Comparison of ENCODE assay signal across 21 cellular contexts in genomic region chr11:18696638-18697225, GRCh38. TPM values are rescaled to one million over a fixed set of nuclear protein-coding genes. Genes with fewer than 3 reads are reported as not detected.
DNase-seq lines count a peak whose midpoint lies in the region; ATAC-seq, FAIRE-seq and TF ChIP-seq lines count a peak whose summit lies in the region.
"Had no signal": no experiment of that assay in that cellular context is flagged by ENCODE, and none has a peak within 500 bp of the region (broad histone marks: within the 10 kb centered on the region; RNA-seq: fewer than 3 reads in every experiment).

No MANE protein-coding gene starts in this region.

- H3K9me3 ChIP-seq in CD4-positive, CD25-positive, alpha-beta regulatory T cell (ENCODE audit: control insufficient read depth in 2 of 2, low read length in 2 of 2), result no peaks in the 10 kb centered on the region
- no peaks in the 10 kb centered on the region for H3K9me3 ChIP-seq in naive thymus-derived CD4-positive, alpha-beta T cell (ENCODE audit: control insufficient read depth in 2 of 3, low read length in 3 of 3)
- H3K9me3 ChIP-seq: breast epithelium had no signal

- no peaks in the 10 kb centered on the region for H3K27me3 ChIP-seq in CD4-positive, CD25-positive, alpha-beta regulatory T cell (ENCODE audit: control insufficient read depth, insufficient read depth, low read length)
- H3K27me3 ChIP-seq in bronchial epithelial cell (ENCODE audit: control insufficient read depth, insufficient read depth, low read length), result no peaks in the 10 kb centered on the region
- H3K27me3 ChIP-seq in naive thymus-derived CD4-positive, alpha-beta T cell (ENCODE audit: control insufficient read depth in 2 of 2, insufficient read depth in 2 of 2, low read length in 2 of 2), result no peaks in the 10 kb centered on the region
- H3K27me3 ChIP-seq: breast epithelium had no signal

- no peak for DNase-seq in CD4-positive, CD25-positive, alpha-beta regulatory T cell
- DNase-seq in HS-5 (ENCODE audit: low read depth) (peak; percentile 18), bronchial epithelial cell (ENCODE audit: low read depth) (peak; percentile 37), nucleus accumbens (lab: John Stamatoyannopoulos, UW) (no peak), NCI-H1436 (lab: John Stamatoyannopoulos, UW) (no peak)
- DNase-seq in naive thymus-derived CD4-positive, alpha-beta T cell, result no peak
- DNase-seq in NK-92 treated with Interleukin-12 subunit alpha and Interleukin-12 subunit beta, amount 100 ng/mL, for 24 hours (lab: John Stamatoyannopoulos, UW), result no peak
- DNase-seq: activated B cell treated with CpG ODN at 0.5 μM for 24 hours; activated effector memory CD4-positive, alpha-beta T cell treated with anti-CD3 and anti-CD28 coated beads, Interleukin-2, amount 50 U/mL, for 16 hours; CD8-positive, alpha-beta T cell; effector CD4-positive, alpha-beta T cell; Karpas-422; midbrain; NCI-H1694; NCI-H524; stimulated activated naive CD8-positive, alpha-beta T cell treated with anti-CD3 and anti-CD28 coated beads, Interleukin-15, amount 100 ng/mL, for 72 hours; T-cell had no signal

- intact Hi-C loops in naive thymus-derived CD4-positive, alpha-beta T cell (cut with micrococcal nuclease), result loop anchor here (5.0 to 10.0 kb wide), 2 partner anchors 44 to 682 kb away; partner anchors contain the start of gene SERGEF (in 1 of the 2)

- peaks cover 0 to 16% (median 5%) of the 10 kb centered on the region in 4 donors for H3K4me1 Mint-ChIP-seq in CD4-positive, CD25-positive, alpha-beta regulatory T cell
- peaks cover 19 to 23% (median 20%) of the 10 kb centered on the region in 7 donors for H3K4me1 Mint-ChIP-seq in naive thymus-derived CD4-positive, alpha-beta T cell

- peaks cover 8% of the 10 kb centered on the region for H3K4me1 ChIP-seq in CD4-positive, CD25-positive, alpha-beta regulatory T cell (ENCODE audit: control insufficient read depth, insufficient read depth, low read length, poor library complexity, severe bottlenecking)
- H3K4me1 ChIP-seq in naive thymus-derived CD4-positive, alpha-beta T cell (ENCODE audit: control insufficient read depth in 2 of 2, insufficient read depth in 2 of 2, low read length in 2 of 2), result peaks cover 6% of the 10 kb centered on the region in 2 donors

- peak overlapping the region in 3 of 4 donors; percentile 27 to 39 (median 39) for H3K4me3 Mint-ChIP-seq in CD4-positive, CD25-positive, alpha-beta regulatory T cell
- H3K4me3 Mint-ChIP-seq in naive thymus-derived CD4-positive, alpha-beta T cell, result peak overlapping the region in 2 of 10 donors; percentile 5 to 63
- H3K4me3 Mint-ChIP-seq: CD8-positive, alpha-beta T cell; stimulated activated naive CD8-positive, alpha-beta T cell treated with anti-CD3 and anti-CD28 coated beads, Interleukin-15, amount 100 ng/mL, for 72 hours; T-cell had no signal

- H3K9me3 Mint-ChIP-seq in CD4-positive, CD25-positive, alpha-beta regulatory T cell, result peaks cover 0 to 1% (median 0%) of the 10 kb centered on the region in 7 donors
- H3K9me3 Mint-ChIP-seq in naive thymus-derived CD4-positive, alpha-beta T cell, result no peaks in the 10 kb centered on the region
- H3K9me3 Mint-ChIP-seq: activated B cell treated with CpG ODN at 0.5 μM for 24 hours; CD8-positive, alpha-beta T cell; stimulated activated naive CD8-positive, alpha-beta T cell treated with anti-CD3 and anti-CD28 coated beads, Interleukin-15, amount 100 ng/mL, for 72 hours; T-cell had no signal

- no peak for FAIRE-seq in bronchial epithelial cell (lab: Jason Lieb, UNC)
- FAIRE-seq: GM12892, urothelium cell line had no signal

- no peaks in the 10 kb centered on the region for H3K36me3 Mint-ChIP-seq in CD4-positive, CD25-positive, alpha-beta regulatory T cell
- no peaks in the 10 kb centered on the region for H3K36me3 Mint-ChIP-seq in naive thymus-derived CD4-positive, alpha-beta T cell
- H3K36me3 Mint-ChIP-seq: T-cell had no signal

- CTCF ChIA-PET in naive thymus-derived CD4-positive, alpha-beta T cell (lab: Charles Lee), result no interaction called here

- TF ChIP-seq CTCF in bronchial epithelial cell (IDR thresholded peaks at IDR 0.05; ENCODE audit: insufficient read depth, low read length, severe bottlenecking), result no peak

- ATAC-seq in CD4-positive, CD25-positive, alpha-beta regulatory T cell (ENCODE audit: low read depth in 2 of 2), result no peak
- ATAC-seq in naive thymus-derived CD4-positive, alpha-beta T cell, result no peak
- ATAC-seq: CD8-positive, alpha-beta T cell; stimulated activated naive CD8-positive, alpha-beta T cell treated with anti-CD3 and anti-CD28 coated beads, Interleukin-15, amount 100 ng/mL, for 72 hours; T-cell had no signal

- H3K4me3 ChIP-seq in CD4-positive, CD25-positive, alpha-beta regulatory T cell (ENCODE audit: low read depth, low read length), result no peak overlapping the region
- no peak overlapping the region for H3K4me3 ChIP-seq in bronchial epithelial cell (ENCODE audit: low read depth, low read length)
- H3K4me3 ChIP-seq in naive thymus-derived CD4-positive, alpha-beta T cell (ENCODE audit: low read length), result no peak overlapping the region
- H3K4me3 ChIP-seq: breast epithelium had no signal

- POLR2A ChIA-PET in naive thymus-derived CD4-positive, alpha-beta T cell (lab: Charles Lee), result interaction anchor here (1.4 kb wide), 1 partner anchor 13 kb away, joined by 4 read pairs; no protein-coding TSS in a partner anchor

- H3K27me3 Mint-ChIP-seq in CD4-positive, CD25-positive, alpha-beta regulatory T cell, result no peaks in the 10 kb centered on the region
- H3K27me3 Mint-ChIP-seq in naive thymus-derived CD4-positive, alpha-beta T cell, result peaks cover 0 to 35% (median 0%) of the 10 kb centered on the region in 5 donors

- H3K36me3 ChIP-seq in CD4-positive, CD25-positive, alpha-beta regulatory T cell (ENCODE audit: control insufficient read depth, insufficient read depth, low read length), result no peaks in the 10 kb centered on the region
- no peaks in the 10 kb centered on the region for H3K36me3 ChIP-seq in bronchial epithelial cell (ENCODE audit: control insufficient read depth, insufficient read depth, low read length)
- no peaks in the 10 kb centered on the region for H3K36me3 ChIP-seq in naive thymus-derived CD4-positive, alpha-beta T cell (ENCODE audit: control insufficient read depth in 2 of 3, insufficient read depth in 3 of 3, low read length in 3 of 3)
- H3K36me3 ChIP-seq: breast epithelium had no signal

- H3K27ac Mint-ChIP-seq in CD4-positive, CD25-positive, alpha-beta regulatory T cell, result peak overlapping the region in 1 of 3 donors; percentile 66
- peak overlapping the region in 5 of 9 donors; percentile 14 to 90 (median 25) for H3K27ac Mint-ChIP-seq in naive thymus-derived CD4-positive, alpha-beta T cell
- H3K27ac Mint-ChIP-seq: activated B cell treated with CpG ODN at 0.5 μM for 24 hours; CD8-positive, alpha-beta T cell; stimulated activated naive CD8-positive, alpha-beta T cell treated with anti-CD3 and anti-CD28 coated beads, Interleukin-15, amount 100 ng/mL, for 72 hours had no signal

- H3K27ac ChIP-seq in CD4-positive, CD25-positive, alpha-beta regulatory T cell (ENCODE audit: insufficient read depth, low read length, poor library complexity, severe bottlenecking), result no peak overlapping the region
- H3K27ac ChIP-seq in naive thymus-derived CD4-positive, alpha-beta T cell (ENCODE audit: low read depth, low read length), result no peak overlapping the region
- H3K27ac ChIP-seq: parathyroid adenoma had no signal

RNA-seq across cellular contexts. Expression of gene TMEM86A, which starts 1.8 kb away (rescaled TPM):
- 4.8 TPM for total RNA-seq in CD4-positive, CD25-positive, alpha-beta regulatory T cell
- polyA plus RNA-seq in CD4-positive, CD25-positive, alpha-beta regulatory T cell, result 1 to 10 TPM in 3 of 4 donors, under 1 TPM in 1; 1.00 to 2.2 (median 1.2) TPM
- total RNA-seq in bronchial epithelial cell, result 0.53 and 0.90 TPM in 2 replicates
- 1 to 10 TPM in 4 of 5 experiments, under 1 TPM in 1; 0.53 to 6.5 (median 5.5) TPM for total RNA-seq in naive thymus-derived CD4-positive, alpha-beta T cell
- 1 to 10 TPM in 1 of 2 donors, under 1 TPM in 1; 0.69 to 1.3 TPM for polyA plus RNA-seq in naive thymus-derived CD4-positive, alpha-beta T cell

RNA-seq across cellular contexts. Expression of gene IGSF22, which starts 29.3 kb away (rescaled TPM):
- total RNA-seq in CD4-positive, CD25-positive, alpha-beta regulatory T cell, result 2.1 TPM
- 1 to 10 TPM; 2.4 to 6.2 (median 3.4) TPM for polyA plus RNA-seq in CD4-positive, CD25-positive, alpha-beta regulatory T cell
- total RNA-seq in bronchial epithelial cell, result under 0.01 and 1.4 TPM in 2 replicates
- total RNA-seq in naive thymus-derived CD4-positive, alpha-beta T cell, result 1 to 10 TPM; 1.5 to 5.8 (median 4.5) TPM
- polyA plus RNA-seq in naive thymus-derived CD4-positive, alpha-beta T cell, result 1 to 10 TPM; 2.0 to 2.6 TPM

Comparison
In these comparisons a context has a peak if more than half of its experiments do, and no peak if none do; other contexts are left out.
1. DNase-seq: peak in HS-5 (single experiment) and bronchial epithelial cell (single experiment); none in CD4-positive, CD25-positive, alpha-beta regulatory T cell (0 of 3), naive thymus-derived CD4-positive, alpha-beta T cell (0 of 9), nucleus accumbens (0 of 56), NCI-H1436 (single experiment) and NK-92 treated with Interleukin-12 subunit alpha and Interleukin-12 subunit beta, amount 100 ng/mL, for 24 hours (single experiment).